6 cellular contexts compared by ENCODE assay signal in genomic region chr9:136438548-136438908, GRCh38. TPM values are rescaled to one million over a fixed set of nuclear protein-coding genes. Genes with fewer than 3 reads are reported as not detected.
DNase-seq lines count a peak whose midpoint lies in the region; TF ChIP-seq lines count a peak whose summit lies in the region.

No MANE protein-coding gene starts in this region.

- H3K9me3 ChIP-seq in ES-I3 (ENCODE audit: control insufficient read depth, insufficient read depth, low read length) (no peaks in the 10 kb centered on the region), HUES64 (ENCODE audit: insufficient read depth, low read depth, low read length) (no peaks in the 10 kb centered on the region)

- no peaks in the 10 kb centered on the region for H3K27me3 ChIP-seq in HUES64 (ENCODE audit: insufficient read depth, low read length)

- WGBS in HUES64 = 2% methylated on average over 36 of the region's 36 CpGs

- no peak for TF ChIP-seq CTCF in epithelial cell of proximal tubule (conservative IDR thresholded peaks at IDR 0.05; ENCODE audit: low read depth, low read length)

- H3K4me1 ChIP-seq in ES-I3 (ENCODE audit: insufficient read depth, low read length) (peaks cover 4% of the 10 kb centered on the region; the same call in 1 of the 2 replicates), HUES64 (ENCODE audit: insufficient read depth, low read length) (peaks cover 4% of the 10 kb centered on the region; the same call in 1 of the 2 replicates)

- H3K27ac ChIP-seq in HUES64 (ENCODE audit: low read depth, low read length) (no peak overlapping the region), skin epidermis (peak overlapping the region in 19 of 21 experiments; percentile 70 to 96 (median 89))

- peaks cover 4% of the 10 kb centered on the region; the same call in 1 of the 2 replicates for H3K36me3 ChIP-seq in ES-I3 (ENCODE audit: insufficient read depth, low read length)
- peaks cover 30% of the 10 kb centered on the region for H3K36me3 ChIP-seq in HUES64 (ENCODE audit: insufficient read depth, low read length)

- DNase-seq in epithelial cell of proximal tubule (ENCODE audit: low read depth) (no peak), GM19238 (ENCODE audit: insufficient read length, low spot score) (no peak), AG08396 (ENCODE audit: low spot score) (no peak)

- H3K4me3 ChIP-seq in HUES64 (ENCODE audit: low read length) (peak overlapping the region; percentile 81), epithelial cell of proximal tubule (ENCODE audit: low read depth, low read length) (peak overlapping the region; percentile 84), skin epidermis (peak overlapping the region; percentile 72 to 99 (median 97))

- H3K9ac ChIP-seq in ES-I3 (ENCODE audit: low read depth, low read length) (peak overlapping the region; percentile 85), HUES64 (ENCODE audit: low read depth, low read length) (peak overlapping the region; percentile 87)

RNA-seq across cellular contexts. Expression of gene INPP5E, which starts 1.1 kb away (rescaled TPM):
- polyA plus RNA-seq in HUES64 (2013, experiment 1 of 2) = 7.0 TPM
- 8.4 TPM for polyA plus RNA-seq in HUES64 (2013, experiment 2 of 2)
- total RNA-seq in epithelial cell of proximal tubule = 20.3 and 21.1 TPM in 2 replicates

RNA-seq across cellular contexts. Expression of gene PMPCA, which starts 28.1 kb away (rescaled TPM):
- 53.5 TPM for polyA plus RNA-seq in HUES64 (2013, experiment 1 of 2)
- 51.3 TPM for polyA plus RNA-seq in HUES64 (2013, experiment 2 of 2)
- total RNA-seq in epithelial cell of proximal tubule = 50.7 and 82.5 TPM in 2 replicates

RNA-seq across cellular contexts. Expression of gene ENTR1, which starts 28.1 kb away (rescaled TPM):
- polyA plus RNA-seq in HUES64 (2013, experiment 1 of 2) = 60.6 TPM
- polyA plus RNA-seq in HUES64 (2013, experiment 2 of 2) = 65.8 TPM
- 57.5 and 87.6 TPM in 2 replicates for total RNA-seq in epithelial cell of proximal tubule

RNA-seq across cellular contexts. Expression of gene SNAPC4, which starts 38.6 kb away (rescaled TPM):
- 12.8 TPM for polyA plus RNA-seq in HUES64 (2013, experiment 1 of 2)
- polyA plus RNA-seq in HUES64 (2013, experiment 2 of 2) = 8.4 TPM
- 15.0 and 22.4 TPM in 2 replicates for total RNA-seq in epithelial cell of proximal tubule

RNA-seq across cellular contexts. Expression of gene SEC16A, which starts 44.3 kb away (rescaled TPM):
- polyA plus RNA-seq in HUES64 (2013, experiment 1 of 2) = 26.6 TPM
- polyA plus RNA-seq in HUES64 (2013, experiment 2 of 2) = 25.8 TPM
- 36.4 and 41.7 TPM in 2 replicates for total RNA-seq in epithelial cell of proximal tubule
